ENCODE assay signal across 1 cellular context in the genomic region with DNA sequence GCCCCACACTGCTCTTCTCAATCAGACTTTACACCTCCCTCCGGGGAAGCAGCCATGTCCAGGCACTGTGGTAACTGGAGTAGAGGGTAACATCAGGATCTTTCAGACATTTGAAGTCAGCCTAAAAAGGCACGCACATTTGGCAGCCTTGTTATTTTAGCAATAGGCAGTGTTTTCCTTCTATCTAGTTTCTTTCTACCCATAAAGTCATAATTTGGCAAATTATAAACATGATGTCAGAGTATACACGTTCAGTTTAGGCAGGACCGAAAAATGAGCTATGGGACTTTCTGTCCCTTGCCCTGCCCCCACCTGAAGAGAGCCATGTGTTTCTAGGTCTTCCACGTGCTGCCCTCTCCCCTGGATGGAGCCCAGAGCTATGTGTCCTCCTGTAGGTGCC.
TF ChIP-seq lines count a peak whose summit lies in the region.

No MANE protein-coding gene starts in this region.

TF ChIP-seq in SK-N-SH treated with all-trans-retinoic acid at 6 μM for 48 hours, 23 proteins besides CTCF, POLR2A, EP300 and RAD21:
- TF ChIP-seq, protein P1, sequence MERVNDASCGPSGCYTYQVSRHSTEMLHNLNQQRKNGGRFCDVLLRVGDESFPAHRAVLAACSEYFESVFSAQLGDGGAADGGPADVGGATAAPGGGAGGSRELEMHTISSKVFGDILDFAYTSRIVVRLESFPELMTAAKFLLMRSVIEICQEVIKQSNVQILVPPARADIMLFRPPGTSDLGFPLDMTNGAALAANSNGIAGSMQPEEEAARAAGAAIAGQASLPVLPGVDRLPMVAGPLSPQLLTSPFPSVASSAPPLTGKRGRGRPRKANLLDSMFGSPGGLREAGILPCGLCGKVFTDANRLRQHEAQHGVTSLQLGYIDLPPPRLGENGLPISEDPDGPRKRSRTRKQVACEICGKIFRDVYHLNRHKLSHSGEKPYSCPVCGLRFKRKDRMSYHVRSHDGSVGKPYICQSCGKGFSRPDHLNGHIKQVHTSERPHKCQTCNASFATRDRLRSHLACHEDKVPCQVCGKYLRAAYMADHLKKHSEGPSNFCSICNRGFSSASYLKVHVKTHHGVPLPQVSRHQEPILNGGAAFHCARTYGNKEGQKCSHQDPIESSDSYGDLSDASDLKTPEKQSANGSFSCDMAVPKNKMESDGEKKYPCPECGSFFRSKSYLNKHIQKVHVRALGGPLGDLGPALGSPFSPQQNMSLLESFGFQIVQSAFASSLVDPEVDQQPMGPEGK (CRISPR knock-in tag; IDR thresholded peaks at IDR 0.05; ENCODE audit: borderline replicate concordance) = no peak
- no peak for TF ChIP-seq ZNF70 (CRISPR knock-in tag; IDR thresholded peaks at IDR 0.05)
- no peak for TF ChIP-seq BACH2 (CRISPR knock-in tag; IDR thresholded peaks at IDR 0.05; ENCODE audit: borderline replicate concordance)
- no peak for TF ChIP-seq ESRRG (CRISPR knock-in tag; IDR thresholded peaks at IDR 0.05)
- TF ChIP-seq CSDC2 (CRISPR knock-in tag; IDR thresholded peaks at IDR 0.05) = no peak
- TF ChIP-seq ZNF8 (CRISPR knock-in tag; IDR thresholded peaks at IDR 0.05) = no peak
- no peak for TF ChIP-seq RARB (CRISPR knock-in tag; IDR thresholded peaks at IDR 0.05)
